Comparison of ENCODE assay signal across 36 cellular contexts in genomic region chr10:28418069-28418468, GRCh38.
"Had no signal": no experiment of that assay in that cellular context is flagged by ENCODE, and none has a peak within 500 bp of the region (broad histone marks: within the 10 kb centered on the region; RNA-seq: fewer than 3 reads in every experiment).

No MANE protein-coding gene starts in this region.

- H3K4me3 ChIP-seq: MG63 had no signal

- H3K9me3 ChIP-seq: MG63 had no signal

- H3K36me3 ChIP-seq: MG63 had no signal

- DNase-seq: MG63, MM.1S, MV-4-11, NCI-H1048, NCI-H1092, NCI-H1092 treated with DMSO at 0.1 percent for 48 hours, NCI-H1105, NCI-H1105 treated with DMSO at 0.1 percent for 48 hours, NCI-H1417, NCI-H1417 treated with DMSO at 0.1 percent for 48 hours, NCI-H1436, NCI-H1436 treated with DMSO at 0.1 percent for 48 hours, NCI-H146, NCI-H1694, NCI-H1694 treated with DMSO at 0.1 percent for 48 hours, NCI-H187, NCI-H187 treated with DMSO at 0.1 percent for 48 hours, NCI-H1930, NCI-H2029, NCI-H2029 treated with DMSO at 0.1 percent for 48 hours, NCI-H2081, NCI-H2081 treated with DMSO at 0.1 percent for 48 hours, NCI-H2107, NCI-H2171, NCI-H2171 treated with DMSO at 0.1 percent for 48 hours, NCI-H2227 treated with DMSO at 0.1 percent for 48 hours, NCI-H226, NCI-H345, NCI-H446, NCI-H446 treated with DMSO at 0.1 percent for 48 hours, NCI-H510A, NCI-H510A treated with DMSO at 0.1 percent for 48 hours, NCI-H524, NCI-H524 treated with DMSO at 0.1 percent for 48 hours, NCI-H526, NCI-H526 treated with DMSO at 0.1 percent for 48 hours had no signal
